Comparison of ENCODE assay signal across 15 cellular contexts in the genomic region with DNA sequence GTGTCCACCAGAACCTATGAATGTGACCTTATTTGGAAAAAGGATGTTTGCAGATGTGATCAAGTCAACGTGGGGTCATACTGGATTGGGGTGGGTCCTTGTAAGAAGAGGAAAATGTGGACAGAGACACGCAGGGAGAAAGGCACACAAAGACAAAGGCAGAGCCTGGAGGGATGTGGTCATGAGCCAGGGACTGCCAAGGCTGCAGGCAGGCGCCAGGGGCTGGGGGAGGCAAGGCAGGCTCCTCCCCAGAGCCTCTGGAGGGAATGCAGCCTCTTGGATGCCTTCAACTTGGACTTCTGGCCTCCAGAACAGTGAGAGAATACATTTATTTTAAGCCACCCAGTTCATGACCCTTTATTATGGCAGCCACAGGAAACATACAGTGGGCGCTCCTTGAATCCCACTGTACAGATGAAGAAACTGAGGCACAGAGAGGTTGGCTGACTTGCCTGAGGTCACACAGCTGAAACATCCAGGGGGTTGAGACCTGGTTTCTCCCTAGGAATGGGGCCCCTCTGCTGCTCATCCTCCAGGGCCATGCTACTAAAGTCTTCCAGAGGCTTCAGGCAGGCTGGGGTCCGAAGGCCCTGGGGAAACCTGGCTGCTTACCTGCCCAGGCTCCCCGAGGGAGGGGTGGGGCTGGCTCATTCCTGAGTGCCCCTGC.
DNase-seq lines count a peak whose midpoint lies in the region; ATAC-seq and TF ChIP-seq lines count a peak whose summit lies in the region.
"Had no signal": no experiment of that assay in that cellular context is flagged by ENCODE, and none has a peak within 500 bp of the region (broad histone marks: within the 10 kb centered on the region; RNA-seq: fewer than 3 reads in every experiment).

No MANE protein-coding gene starts in this region.

- peak overlapping the region; percentile 94 for H3K27ac ChIP-seq in Panc1 (ENCODE audit: low read length)
- peak overlapping the region; percentile 10 for H3K27ac ChIP-seq in skeletal muscle tissue (ENCODE audit: low read depth, low read length)

- H3K4me1 Mint-ChIP-seq in Calu3 (ENCODE audit: low read depth, unreplicated experiment) = peaks cover 56% of the 10 kb centered on the region

- intact Hi-C loops in Calu3 (cut with micrococcal nuclease; ENCODE audit: unreplicated experiment) = loop anchor here (10.0 kb wide), 1 partner anchor 360 kb away; no protein-coding TSS in a partner anchor
- intact Hi-C loops in Panc1 (cut with micrococcal nuclease; ENCODE audit: unreplicated experiment) = loop anchor here (10.0 kb wide), 1 partner anchor 170 kb away; the partner anchor contains the start of gene NCOR2

- H3K9me3 ChIP-seq in Panc1 (ENCODE audit: control insufficient read depth, insufficient read depth, low read depth, low read length) (no peaks in the 10 kb centered on the region), skeletal muscle tissue (ENCODE audit: control insufficient read depth in 3 of 3, low read length in 3 of 3) (no peaks in the 10 kb centered on the region)

- in situ Hi-C loops in Panc1 (cut with HindIII; ENCODE audit: low pct_unique_long_range_greater_than_20kb, low sequenced_read_pairs) = no loop called here

- H3K4me3 ChIP-seq in Panc1 (ENCODE audit: low read depth in 2 of 2, low read length in 2 of 2) (no peak overlapping the region), skeletal muscle tissue (ENCODE audit: low read length in 3 of 3) (no peak overlapping the region)
- H3K4me3 ChIP-seq: lung had no signal

- peaks cover 95% of the 10 kb centered on the region for H3K36me3 Mint-ChIP-seq in Calu3 (ENCODE audit: insufficient read depth, unreplicated experiment)

- TF ChIP-seq CTCF in Calu3 (IDR thresholded peaks at IDR 0.05; ENCODE audit: unreplicated experiment) = no peak
- no peak for TF ChIP-seq CTCF in Panc1 (IDR thresholded peaks at IDR 0.05)

- DNase-seq in Calu3 (no peak), Panc1 (ENCODE audit: low read depth, low spot score) (no peak), fibroblast of peridontal ligament (ENCODE audit: extremely low read depth) (peak; percentile 31), DMS 273 (lab: John Stamatoyannopoulos, UW; ENCODE audit: unreplicated experiment) (no peak), activated gamma-delta T cell (lab: John Stamatoyannopoulos, UW) (no peak), inferior parietal cortex (ENCODE audit: extremely low spot score) (no peak)
- no peak for DNase-seq in activated CD4-positive, CD25-positive, alpha-beta regulatory T cell treated with anti-CD3 and anti-CD28 coated beads, Interleukin-2, amount 50 U/mL, for 72 hours
- DNase-seq: activated CD8-positive, alpha-beta memory T cell treated with anti-CD3 and anti-CD28 coated beads, Interleukin-2, amount 50 U/mL, for 4 hours; effector memory CD8-positive, alpha-beta T cell; hippocampal formation; NCI-H1105 treated with DMSO at 0.1 percent for 48 hours; NCI-H510A treated with DMSO at 0.1 percent for 48 hours; stimulated activated CD8-positive, alpha-beta memory T cell treated with anti-CD3 and anti-CD28 coated beads, Interleukin-4, amount 100 ng/mL, for 48 hours had no signal

- H3K9ac ChIP-seq in skeletal muscle tissue (ENCODE audit: low read depth in 1 of 3, low read length in 3 of 3) = peak overlapping the region in 2 of 3 donors; percentile 25 to 77

- no peaks in the 10 kb centered on the region for H3K27me3 Mint-ChIP-seq in Calu3 (ENCODE audit: unreplicated experiment)
- H3K27me3 Mint-ChIP-seq: effector memory CD8-positive, alpha-beta T cell had no signal

- no peak for ATAC-seq in Panc1
- ATAC-seq: effector memory CD8-positive, alpha-beta T cell had no signal

- no peak overlapping the region for H3K4me3 Mint-ChIP-seq in Calu3 (ENCODE audit: low read depth, unreplicated experiment)
- H3K4me3 Mint-ChIP-seq: effector memory CD8-positive, alpha-beta T cell had no signal

- POLR2A ChIA-PET in Panc1 (lab: Charles Lee) = no interaction called here

- H3K36me3 ChIP-seq in Panc1 (ENCODE audit: control insufficient read depth, insufficient read depth, low read length) (no peaks in the 10 kb centered on the region), skeletal muscle tissue (ENCODE audit: control insufficient read depth in 3 of 3, insufficient read depth in 3 of 3, low read length in 3 of 3) (peaks cover 17 to 25% (median 22%) of the 10 kb centered on the region in 3 donors)

- H3K27ac Mint-ChIP-seq in Calu3 (ENCODE audit: unreplicated experiment) = peak overlapping the region; percentile 46

- H3K27me3 ChIP-seq in Panc1 (ENCODE audit: control insufficient read depth, insufficient read depth, low read length) = no peaks in the 10 kb centered on the region
- H3K27me3 ChIP-seq in skeletal muscle tissue (ENCODE audit: control insufficient read depth in 3 of 3, insufficient read depth in 3 of 3, low read length in 3 of 3) = no peaks in the 10 kb centered on the region

- CTCF ChIA-PET in Calu3 (lab: Charles Lee) (no interaction called here), Panc1 (lab: Charles Lee) (no interaction called here)

- H3K4me1 ChIP-seq in Panc1 (ENCODE audit: control insufficient read depth, insufficient read depth, low read length) = peaks cover 99% of the 10 kb centered on the region
- H3K4me1 ChIP-seq in skeletal muscle tissue (ENCODE audit: control insufficient read depth in 3 of 3, insufficient read depth in 3 of 3, low read length in 3 of 3) = peaks cover 81 to 92% (median 86%) of the 10 kb centered on the region in 3 donors

- no peaks in the 10 kb centered on the region for H3K9me3 Mint-ChIP-seq in Calu3 (ENCODE audit: low read depth, unreplicated experiment)
- H3K9me3 Mint-ChIP-seq: effector memory CD8-positive, alpha-beta T cell had no signal

- BruUV-seq in Calu3 (replicated peaks; lab: Mats Ljungman, UMichigan) (no TSS peak), Panc1 (replicated peaks; lab: Mats Ljungman, UMichigan) (no TSS peak)
